In the genomic region with DNA sequence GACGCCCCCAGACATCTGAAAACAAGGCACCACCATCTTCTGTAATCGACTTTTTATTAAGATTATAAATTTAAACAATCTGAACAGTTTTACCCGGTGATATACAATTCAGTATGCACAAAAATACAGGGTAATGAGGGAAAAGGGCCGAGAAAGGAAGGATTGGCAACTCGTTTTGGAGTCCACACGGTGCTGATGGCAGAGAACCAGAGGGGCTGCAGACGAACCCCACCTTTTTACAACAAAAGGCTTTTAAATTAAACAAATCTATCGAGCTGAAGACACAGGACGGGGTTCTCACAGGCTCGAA, we compare ENCODE assay signal across 1 cellular context.
TF ChIP-seq lines count a peak whose summit lies in the region.

No MANE protein-coding gene starts in this region.

TF ChIP-seq in endothelial cell of umbilical vein, 7 proteins besides CTCF, POLR2A, EP300 and RAD21 (continued from another document):
- no peak for TF ChIP-seq FOS (IDR thresholded peaks at IDR 0.05; ENCODE audit: borderline replicate concordance, insufficient read depth, low read length)
- TF ChIP-seq JUN (IDR thresholded peaks at IDR 0.05; ENCODE audit: borderline replicate concordance, insufficient read depth, insufficient read length, low read depth), result no peak
